Comparison of ENCODE assay signal across 1 cellular context in genomic region chr5:150394912-150395689, GRCh38.
TF ChIP-seq lines count a peak whose summit lies in the region.

No MANE protein-coding gene starts in this region.

TF ChIP-seq in IMR-90, 13 proteins besides CTCF, POLR2A, EP300 and RAD21:
- no peak for TF ChIP-seq SMC3 (IDR thresholded peaks at IDR 0.05; ENCODE audit: low read depth, low read length)
- TF ChIP-seq CEBPB (IDR thresholded peaks at IDR 0.05; ENCODE audit: low read depth, low read length), result no peak
- no peak for TF ChIP-seq NFE2L2 (IDR thresholded peaks at IDR 0.05; ENCODE audit: low read depth, low read length)
- no peak for TF ChIP-seq CHD1 (IDR thresholded peaks at IDR 0.05; ENCODE audit: low read depth, low read length)
- TF ChIP-seq RCOR1 (IDR thresholded peaks at IDR 0.05; ENCODE audit: insufficient replicate concordance, low read length), result no peak
- no peak for TF ChIP-seq MAZ (IDR thresholded peaks at IDR 0.05; ENCODE audit: borderline replicate concordance, low read depth, low read length)
- TF ChIP-seq, protein P1, sequence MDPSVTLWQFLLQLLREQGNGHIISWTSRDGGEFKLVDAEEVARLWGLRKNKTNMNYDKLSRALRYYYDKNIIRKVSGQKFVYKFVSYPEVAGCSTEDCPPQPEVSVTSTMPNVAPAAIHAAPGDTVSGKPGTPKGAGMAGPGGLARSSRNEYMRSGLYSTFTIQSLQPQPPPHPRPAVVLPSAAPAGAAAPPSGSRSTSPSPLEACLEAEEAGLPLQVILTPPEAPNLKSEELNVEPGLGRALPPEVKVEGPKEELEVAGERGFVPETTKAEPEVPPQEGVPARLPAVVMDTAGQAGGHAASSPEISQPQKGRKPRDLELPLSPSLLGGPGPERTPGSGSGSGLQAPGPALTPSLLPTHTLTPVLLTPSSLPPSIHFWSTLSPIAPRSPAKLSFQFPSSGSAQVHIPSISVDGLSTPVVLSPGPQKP (IDR thresholded peaks at IDR 0.05; ENCODE audit: borderline replicate concordance, low read depth, low read length), result no peak
- TF ChIP-seq RFX5 (IDR thresholded peaks at IDR 0.05; ENCODE audit: low read depth, low read length), result no peak
- TF ChIP-seq, protein P2, sequence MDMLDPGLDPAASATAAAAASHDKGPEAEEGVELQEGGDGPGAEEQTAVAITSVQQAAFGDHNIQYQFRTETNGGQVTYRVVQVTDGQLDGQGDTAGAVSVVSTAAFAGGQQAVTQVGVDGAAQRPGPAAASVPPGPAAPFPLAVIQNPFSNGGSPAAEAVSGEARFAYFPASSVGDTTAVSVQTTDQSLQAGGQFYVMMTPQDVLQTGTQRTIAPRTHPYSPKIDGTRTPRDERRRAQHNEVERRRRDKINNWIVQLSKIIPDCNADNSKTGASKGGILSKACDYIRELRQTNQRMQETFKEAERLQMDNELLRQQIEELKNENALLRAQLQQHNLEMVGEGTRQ (IDR thresholded peaks at IDR 0.05; ENCODE audit: low read depth, low read length), result no peak
- TF ChIP-seq BHLHE40 (IDR thresholded peaks at IDR 0.05; ENCODE audit: low read depth, low read length), result no peak
- no peak for TF ChIP-seq MAFK (IDR thresholded peaks at IDR 0.05; ENCODE audit: low read depth, low read length)
- TF ChIP-seq FOS (IDR thresholded peaks at IDR 0.05; ENCODE audit: low read depth, low read length), result no peak
- no peak for TF ChIP-seq MXI1 (IDR thresholded peaks at IDR 0.05; ENCODE audit: borderline replicate concordance, low read depth, low read length)
